Comparison of ENCODE assay signal across 21 cellular contexts in the genomic region with DNA sequence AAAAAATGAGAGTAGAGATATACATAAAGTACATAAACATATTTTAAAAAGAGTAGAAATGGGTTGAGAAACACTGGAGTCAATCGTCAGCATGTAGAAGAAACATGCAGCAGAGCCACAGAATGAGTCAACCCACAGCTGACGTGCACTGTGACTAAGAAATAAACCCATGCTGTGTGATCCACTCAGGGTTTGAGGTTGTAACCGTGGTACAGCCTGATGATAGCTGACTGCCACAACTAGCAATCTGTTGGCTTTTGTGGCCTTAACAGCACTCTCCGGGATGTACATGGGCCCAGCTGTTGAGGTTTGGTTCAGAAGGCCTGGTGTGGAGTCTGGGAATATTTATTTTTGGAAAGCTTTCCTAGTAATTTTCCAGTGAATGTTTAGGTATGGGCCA.
DNase-seq lines count a peak whose midpoint lies in the region; ATAC-seq and TF ChIP-seq lines count a peak whose summit lies in the region.
"Had no signal": no experiment of that assay in that cellular context is flagged by ENCODE, and none has a peak within 500 bp of the region (broad histone marks: within the 10 kb centered on the region; RNA-seq: fewer than 3 reads in every experiment).

No MANE protein-coding gene starts in this region.

- no peak for TF ChIP-seq POLR2A in upper lobe of left lung (IDR thresholded peaks at IDR 0.05)

- TF ChIP-seq CTCF in upper lobe of left lung (IDR thresholded peaks at IDR 0.05) (no peak), left lung (IDR thresholded peaks at IDR 0.05) (no peak)

- H3K4me3 ChIP-seq in upper lobe of left lung (no peak overlapping the region), left lung (no peak overlapping the region)
- H3K4me3 ChIP-seq: A549, mucosa of descending colon, transverse colon had no signal

- H3K4me1 ChIP-seq in upper lobe of left lung (no peaks in the 10 kb centered on the region), left lung (no peaks in the 10 kb centered on the region)
- H3K4me1 ChIP-seq: A549, transverse colon had no signal

- H3K4me1 Mint-ChIP-seq in stimulated activated effector memory CD8-positive, alpha-beta T cell treated with anti-CD3 and anti-CD28 coated beads, Interleukin-12 subunit alpha, Interleukin-12 subunit beta, amount 100 ng/mL, for 72 hours, result no peaks in the 10 kb centered on the region
- H3K4me1 Mint-ChIP-seq in immature natural killer cell, result no peaks in the 10 kb centered on the region
- H3K4me1 Mint-ChIP-seq: activated naive CD8-positive, alpha-beta T cell treated with anti-CD3 and anti-CD28 coated beads for 36 hours had no signal

- H3K27me3 ChIP-seq in upper lobe of left lung (no peaks in the 10 kb centered on the region), left lung (no peaks in the 10 kb centered on the region)
- H3K27me3 ChIP-seq: transverse colon had no signal

- 88% methylated on average over 4 of the region's 4 CpGs for WGBS in upper lobe of left lung, 2 donors

- H3K4me3 Mint-ChIP-seq in stimulated activated effector memory CD8-positive, alpha-beta T cell treated with anti-CD3 and anti-CD28 coated beads, Interleukin-12 subunit alpha, Interleukin-12 subunit beta, amount 100 ng/mL, for 72 hours, result no peak overlapping the region
- no peak overlapping the region for H3K4me3 Mint-ChIP-seq in immature natural killer cell
- H3K4me3 Mint-ChIP-seq: activated naive CD8-positive, alpha-beta T cell treated with anti-CD3 and anti-CD28 coated beads for 36 hours; HFFc6 had no signal

- H3K9me3 ChIP-seq in upper lobe of left lung (no peaks in the 10 kb centered on the region), left lung (peaks cover 0 to 2% of the 10 kb centered on the region in 2 donors)
- H3K9me3 ChIP-seq: A549, mucosa of descending colon, transverse colon had no signal

- DNase-seq in stimulated activated CD4-positive, alpha-beta T cell treated with anti-CD3 and anti-CD28 coated beads, Interleukin-15, amount 100 ng/mL, for 24 hours, result peak; percentile 1
- DNase-seq in stimulated activated CD4-positive, alpha-beta T cell treated with anti-CD3 and anti-CD28 coated beads, Interleukin-4, amount 100 ng/mL, for 24 hours, result no peak
- DNase-seq in T1000 (lab: John Stamatoyannopoulos, UW), result peak; percentile 2
- DNase-seq in stimulated activated effector memory CD8-positive, alpha-beta T cell treated with anti-CD3 and anti-CD28 coated beads, Interleukin-12 subunit alpha, Interleukin-12 subunit beta, amount 100 ng/mL, for 72 hours (ENCODE audit: low spot score in 2 of 2), result no peak
- no peak for DNase-seq in immature natural killer cell
- no peak for DNase-seq in upper lobe of left lung
- DNase-seq in left lung, result no peak
- DNase-seq: activated naive CD8-positive, alpha-beta T cell treated with anti-CD3 and anti-CD28 coated beads for 36 hours; DMS53; foreskin melanocyte; HFFc6; Karpas-422; mucosa of descending colon; NCI-H748 treated with DMSO at 0.1 percent for 48 hours; stimulated activated naive CD4-positive, alpha-beta T cell treated with Interleukin-2 at 50 U/mL for 16 hours; transverse colon had no signal

- peaks cover 2% of the 10 kb centered on the region for H3K9me3 Mint-ChIP-seq in stimulated activated effector memory CD8-positive, alpha-beta T cell treated with anti-CD3 and anti-CD28 coated beads, Interleukin-12 subunit alpha, Interleukin-12 subunit beta, amount 100 ng/mL, for 72 hours
- H3K9me3 Mint-ChIP-seq in immature natural killer cell, result peaks cover 0 to 3% (median 0%) of the 10 kb centered on the region in 6 donors

- no peak overlapping the region for H3K27ac Mint-ChIP-seq in stimulated activated effector memory CD8-positive, alpha-beta T cell treated with anti-CD3 and anti-CD28 coated beads, Interleukin-12 subunit alpha, Interleukin-12 subunit beta, amount 100 ng/mL, for 72 hours
- no peak overlapping the region for H3K27ac Mint-ChIP-seq in immature natural killer cell
- H3K27ac Mint-ChIP-seq: activated naive CD8-positive, alpha-beta T cell treated with anti-CD3 and anti-CD28 coated beads for 36 hours; HFFc6 had no signal

- H3K27me3 Mint-ChIP-seq in immature natural killer cell (ENCODE audit: low read depth in 3 of 3), result no peaks in the 10 kb centered on the region
- H3K27me3 Mint-ChIP-seq: activated naive CD8-positive, alpha-beta T cell treated with anti-CD3 and anti-CD28 coated beads for 36 hours had no signal

- no peaks in the 10 kb centered on the region for H3K36me3 Mint-ChIP-seq in stimulated activated effector memory CD8-positive, alpha-beta T cell treated with anti-CD3 and anti-CD28 coated beads, Interleukin-12 subunit alpha, Interleukin-12 subunit beta, amount 100 ng/mL, for 72 hours
- no peaks in the 10 kb centered on the region for H3K36me3 Mint-ChIP-seq in immature natural killer cell
- H3K36me3 Mint-ChIP-seq: activated naive CD8-positive, alpha-beta T cell treated with anti-CD3 and anti-CD28 coated beads for 36 hours had no signal

- intact Hi-C loops in left lung (cut with DNase I), result no loop called here

- TF ChIP-seq EP300 in upper lobe of left lung (IDR thresholded peaks at IDR 0.05), result no peak

- ATAC-seq in HG02870 (IDR thresholded peaks at IDR 0.05; ENCODE audit: unreplicated experiment) (peak; percentile 98), upper lobe of left lung (ENCODE audit: low FRiP score in 2 of 2) (no peak), left lung (no peak)
- ATAC-seq in stimulated activated effector memory CD8-positive, alpha-beta T cell treated with anti-CD3 and anti-CD28 coated beads, Interleukin-12 subunit alpha, Interleukin-12 subunit beta, amount 100 ng/mL, for 72 hours, result peak; percentile 39
- ATAC-seq: A549; activated CD4-positive, CD25-positive, alpha-beta regulatory T cell treated with anti-CD3 and anti-CD28 coated beads, Interleukin-2, amount 50 U/mL, for 24 hours; left lobe of liver; mucosa of descending colon had no signal

- H3K27ac ChIP-seq in upper lobe of left lung, result no peak overlapping the region
- H3K27ac ChIP-seq in left lung, result no peak overlapping the region
- H3K27ac ChIP-seq: A549, epithelial cell of prostate, transverse colon had no signal

- H3K36me3 ChIP-seq in upper lobe of left lung, result no peaks in the 10 kb centered on the region
- no peaks in the 10 kb centered on the region for H3K36me3 ChIP-seq in left lung
- H3K36me3 ChIP-seq: transverse colon had no signal

Comparison
In these comparisons a context has a peak if more than half of its experiments do, and no peak if none do; other contexts are left out.
1. DNase-seq: peak in stimulated activated CD4-positive, alpha-beta T cell treated with anti-CD3 and anti-CD28 coated beads, Interleukin-15, amount 100 ng/mL, for 24 hours (single experiment) and T1000 (single experiment); none in stimulated activated CD4-positive, alpha-beta T cell treated with anti-CD3 and anti-CD28 coated beads, Interleukin-4, amount 100 ng/mL, for 24 hours (single experiment), stimulated activated effector memory CD8-positive, alpha-beta T cell treated with anti-CD3 and anti-CD28 coated beads, Interleukin-12 subunit alpha, Interleukin-12 subunit beta, amount 100 ng/mL, for 72 hours (0 of 2), immature natural killer cell (0 of 3), upper lobe of left lung (0 of 2) and left lung (0 of 2).
2. ATAC-seq: peak in HG02870 (single experiment) and stimulated activated effector memory CD8-positive, alpha-beta T cell treated with anti-CD3 and anti-CD28 coated beads, Interleukin-12 subunit alpha, Interleukin-12 subunit beta, amount 100 ng/mL, for 72 hours (single experiment); none in upper lobe of left lung (0 of 2) and left lung (single experiment).